In genomic region chr19:19866599-19867248, GRCh38 we compare ENCODE assay signal across 8 cellular contexts. TPM values are rescaled to one million over a fixed set of nuclear protein-coding genes. Genes with fewer than 3 reads are reported as not detected.
A peak's percentile ranks its signal among the peaks of the same experiment; 100 is the strongest.
DNase-seq lines count a peak whose midpoint lies in the region; ATAC-seq, FAIRE-seq and TF ChIP-seq lines count a peak whose summit lies in the region.

No MANE protein-coding gene starts in this region.

- H3K9me3 ChIP-seq in A673 (ENCODE audit: low read depth, low read length, poor library complexity, severe bottlenecking) (peaks cover 29% of the 10 kb centered on the region), kidney (ENCODE audit: control insufficient read depth in 1 of 2, low read length in 2 of 2) (no peaks in the 10 kb centered on the region)

- H3K36me3 ChIP-seq in A673 (ENCODE audit: insufficient read depth, low read length, poor library complexity, severe bottlenecking) (peaks cover 4% of the 10 kb centered on the region), brain microvascular endothelial cell (replicated peaks) (no peaks in the 10 kb centered on the region), kidney (ENCODE audit: control insufficient read depth in 1 of 2, insufficient read depth in 2 of 2, low read length in 2 of 2) (no peaks in the 10 kb centered on the region)

- ATAC-seq in GM21786 (IDR thresholded peaks at IDR 0.05; ENCODE audit: unreplicated experiment) (peak; percentile 10), GM18870 (IDR thresholded peaks at IDR 0.05; ENCODE audit: unreplicated experiment) (no peak)

- H3K27ac ChIP-seq in A673 (ENCODE audit: low read depth, low read length, poor library complexity, severe bottlenecking) (peak overlapping the region; percentile 90), brain microvascular endothelial cell (no peak overlapping the region), kidney (ENCODE audit: low read depth in 2 of 2, low read length in 2 of 2) (peak overlapping the region; percentile 88 to 89)

- no TSS peak for BruUV-seq in A673 (replicated peaks; lab: Mats Ljungman, UMichigan)

- peak overlapping the region; percentile 84 to 97 for H3K9ac ChIP-seq in kidney (ENCODE audit: low read length in 2 of 2)

- in situ Hi-C loops in brain microvascular endothelial cell (cut with HindIII; ENCODE audit: low pct_ligation_motif_present, low sequenced_read_pairs): no loop called here

- H3K4me3 ChIP-seq in A673 (ENCODE audit: low read depth, low read length, poor library complexity, severe bottlenecking) (peak overlapping the region; percentile 69), brain microvascular endothelial cell (ENCODE audit: low read depth, low read length) (peak overlapping the region; percentile 84), kidney (ENCODE audit: low read length in 2 of 2) (peak overlapping the region; percentile 85 to 93)

- no peak for FAIRE-seq in kidney (lab: Jason Lieb, UNC)

- H3K4me1 ChIP-seq in A673 (ENCODE audit: insufficient read depth, low read length, poor library complexity, severe bottlenecking) (no peaks in the 10 kb centered on the region), kidney (ENCODE audit: control insufficient read depth in 1 of 2, insufficient read depth in 1 of 2, low read depth in 1 of 2, low read length in 2 of 2) (peaks cover 0 to 6% of the 10 kb centered on the region in 2 donors)

- H3K27me3 ChIP-seq in A673 (replicated peaks; ENCODE audit: insufficient read depth, low read depth, low read length, poor library complexity) (no peaks in the 10 kb centered on the region), brain microvascular endothelial cell (replicated peaks) (no peaks in the 10 kb centered on the region)

- TF ChIP-seq CTCF in A673 (conservative IDR thresholded peaks at IDR 0.05; ENCODE audit: low read depth, low read length) (no peak), brain microvascular endothelial cell (IDR thresholded peaks at IDR 0.05; ENCODE audit: low read depth, low read length, missing control alignments) (no peak), kidney (IDR thresholded peaks at IDR 0.05; ENCODE audit: borderline replicate concordance, extremely low read depth, insufficient read depth) (no peak)

- CTCF ChIA-PET in A673 (lab: Charles Lee): no interaction called here

- POLR2A ChIA-PET in A673 (lab: Charles Lee; ENCODE audit: low non-redundant PET): no interaction called here

- intact Hi-C loops in A673 (cut with micrococcal nuclease; ENCODE audit: unreplicated experiment) (no loop called here), kidney (cut with DNase I) (no loop called here)

- peak; percentile 5 for DNase-seq in A673 (ENCODE audit: low spot score)
- DNase-seq in T-helper 9 cell: peak; percentile 28
- no peak for DNase-seq in brain microvascular endothelial cell
- no peak for DNase-seq in kidney
- DNase-seq in stimulated activated CD4-positive, alpha-beta T cell treated with anti-CD3 and anti-CD28 coated beads, Interleukin-2, amount 100 ng/mL, for 48 hours: peak; percentile 28 to 38
- DNase-seq in A172 (ENCODE audit: low spot score): no peak

RNA-seq across cellular contexts. Expression of gene ZNF253, which starts 1.0 kb away (rescaled TPM):
- 10.0 and 13.7 TPM in 2 replicates for total RNA-seq in A673 (2021)
- 15.3 TPM for total RNA-seq in kidney
- 5.4 TPM for polyA plus RNA-seq in kidney (ENCODE audit: insufficient read depth, low read depth, low replicate concordance)
- total RNA-seq in A172 (2014; rRNA removed; shearing (Covaris generic)): 4.2 and 4.4 TPM in 2 replicates

RNA-seq across cellular contexts. Expression of gene ZNF93, which starts 34.0 kb away (rescaled TPM):
- total RNA-seq in A673 (2021) (8.7 and 13.1 TPM in 2 replicates), kidney (4.5 TPM)
- 1.9 TPM for polyA plus RNA-seq in kidney (ENCODE audit: insufficient read depth, low read depth, low replicate concordance)
- 5.3 and 6.8 TPM in 2 replicates for total RNA-seq in A172 (2014; rRNA removed; shearing (Covaris generic))

RNA-seq across cellular contexts. Expression of gene ZNF506, which starts 45.2 kb away (rescaled TPM):
- total RNA-seq in A673 (2021): 13.7 and 14.7 TPM in 2 replicates
- total RNA-seq in kidney: 37.8 TPM
- polyA plus RNA-seq in kidney (ENCODE audit: insufficient read depth, low read depth, low replicate concordance): 7.4 TPM
- not detected in 2 replicates for total RNA-seq in A172 (2014; rRNA removed; shearing (Covaris generic))

Comparison
In these comparisons a context has a peak if more than half of its experiments do, and no peak if none do; other contexts are left out.
1. DNase-seq: peak in A673 (single experiment), T-helper 9 cell (single experiment) and stimulated activated CD4-positive, alpha-beta T cell treated with anti-CD3 and anti-CD28 coated beads, Interleukin-2, amount 100 ng/mL, for 48 hours (2 of 2); none in brain microvascular endothelial cell (single experiment), kidney (single experiment) and A172 (single experiment).
2. RNA of gene ZNF506, which starts 45.2 kb away (total RNA-seq): 37.8 TPM in kidney (single experiment) and 13.7 to 14.7 TPM in A673; not detected in A172; every median in the first group is over 10 times any median in the second.
3. Peak in every context shown above with its lines, with median percentiles within 50 percentile points of each other: H3K4me3 ChIP-seq.